In genomic region chr15:52735231-52736089, GRCh38 we compare ENCODE assay signal across 9 cellular contexts. TPM values are rescaled to one million over a fixed set of nuclear protein-coding genes. Genes with fewer than 3 reads are reported as not detected.
DNase-seq lines count a peak whose midpoint lies in the region; ATAC-seq and TF ChIP-seq lines count a peak whose summit lies in the region.
"Had no signal": no experiment of that assay in that cellular context is flagged by ENCODE, and none has a peak within 500 bp of the region (broad histone marks: within the 10 kb centered on the region; RNA-seq: fewer than 3 reads in every experiment).

No MANE protein-coding gene starts in this region.

- no peak for ATAC-seq in GM21381 (IDR thresholded peaks at IDR 0.05; ENCODE audit: unreplicated experiment)

- TF ChIP-seq CTCF in cardiac muscle cell (IDR thresholded peaks at IDR 0.05; ENCODE audit: low read depth, low read length): peak; percentile 55

- no peaks in the 10 kb centered on the region for H3K9me3 ChIP-seq in cardiac muscle cell (ENCODE audit: low read depth)

- no peaks in the 10 kb centered on the region for H3K27me3 ChIP-seq in cardiac muscle cell

- CTCF ChIA-PET in HEK293T (lab: Yijun Ruan, JAX): interaction anchor here (0.6 to 2.5 kb wide), 5 partner anchors 13 to 580 kb away, joined by 3 to 18 read pairs (median 3); no protein-coding TSS in a partner anchor

- POLR2A ChIA-PET in HEK293T (lab: Yijun Ruan, JAX): no interaction called here

- in situ Hi-C loops in G401 (cut with HindIII; ENCODE audit: low sequenced_read_pairs): no loop called here

- H3K27ac ChIP-seq in cardiac muscle cell: no peak overlapping the region

- no peak overlapping the region for H3K4me3 ChIP-seq in cardiac muscle cell

- no peaks in the 10 kb centered on the region for H3K36me3 ChIP-seq in cardiac muscle cell

- DNase-seq in G401 (ENCODE audit: low spot score): peak; percentile 85
- peak; percentile 63 for DNase-seq in HEK293T (ENCODE audit: extremely low spot score)
- peak; percentile 8 for DNase-seq in NCI-H1417 treated with DMSO at 0.1 percent for 48 hours (lab: John Stamatoyannopoulos, UW)
- peak; percentile 48 for DNase-seq in T follicular helper cell (ENCODE audit: low read depth)
- peak; percentile 30 for DNase-seq in activated naive CD8-positive, alpha-beta T cell treated with anti-CD3 and anti-CD28 coated beads, Interleukin-2, amount 50 U/mL, for 16 hours (ENCODE audit: low read depth, low spot score)
- peak; percentile 81 to 86 for DNase-seq in cardiac muscle cell (ENCODE audit: low read depth in 1 of 2, low spot score in 1 of 2)
- peak; percentile 65 for DNase-seq in putamen (ENCODE audit: low spot score)

- peaks cover 2% of the 10 kb centered on the region for H3K4me1 ChIP-seq in cardiac muscle cell (ENCODE audit: low read depth)

TF ChIP-seq in HEK293T, 16 proteins besides CTCF, POLR2A, EP300 and RAD21:
- TF ChIP-seq PKNOX1 (IDR thresholded peaks at IDR 0.05) (peak; percentile 17; the same call in 1 of the 2 replicates), ARNT (IDR thresholded peaks at IDR 0.05) (no peak)

RNA-seq across cellular contexts. Expression of gene ONECUT1, which starts 54.7 kb away (rescaled TPM):
- total RNA-seq in G401 (2014; rRNA removed; shearing (Covaris generic)): not detected in 2 replicates
- total RNA-seq in cardiac muscle cell: 0.18 TPM in 1 of 2 replicates, not detected in the other
- polyA plus RNA-seq in cardiac muscle cell: 0.44 TPM in 1 of 2 replicates, not detected in the other
- polyA plus RNA-seq: esophagus had no signal

RNA-seq across cellular contexts. Expression of gene ATOSA, which starts 56.3 kb away (rescaled TPM):
- total RNA-seq in G401 (2014; rRNA removed; shearing (Covaris generic)): 5.8 and 10.0 TPM in 2 replicates
- total RNA-seq in cardiac muscle cell: 13.9 and 23.6 TPM in 2 replicates
- 10.8 and 19.9 TPM in 2 replicates for polyA plus RNA-seq in cardiac muscle cell

Comparison
In these comparisons a context has a peak if more than half of its experiments do, and no peak if none do; other contexts are left out.
1. DNase-seq: peak in every context shown above with its lines; median percentile 85 in G401; 84 in cardiac muscle cell; 65 in putamen; 63 in HEK293T; 48 in T follicular helper cell; 30 in activated naive CD8-positive, alpha-beta T cell treated with anti-CD3 and anti-CD28 coated beads, Interleukin-2, amount 50 U/mL, for 16 hours; 8 in NCI-H1417 treated with DMSO at 0.1 percent for 48 hours.